ENCODE assay signal across 36 cellular contexts in genomic region chr17:50599606-50600005, GRCh38. TPM values are rescaled to one million over a fixed set of nuclear protein-coding genes. Genes with fewer than 3 reads are reported as not detected.
"Had no signal": no experiment of that assay in that cellular context is flagged by ENCODE, and none has a peak within 500 bp of the region (broad histone marks: within the 10 kb centered on the region; RNA-seq: fewer than 3 reads in every experiment).

No MANE protein-coding gene starts in this region.

- H3K27me3 ChIP-seq: adrenal gland, ascending aorta, body of pancreas, breast epithelium, cardiac muscle cell had no signal

- H3K4me3 ChIP-seq: adrenal gland, ascending aorta, body of pancreas, breast epithelium, cardiac muscle cell had no signal

- H3K27ac ChIP-seq: adrenal gland, ascending aorta, body of pancreas, brain microvascular endothelial cell, breast epithelium, cardiac muscle cell had no signal

- DNase-seq: activated effector memory CD4-positive, alpha-beta T cell treated with anti-CD3 and anti-CD28 coated beads, Interleukin-2, amount 50 U/mL, for 16 hours; activated effector memory CD4-positive, alpha-beta T cell treated with Interleukin-2 at 50 U/mL for 16 hours; activated gamma-delta T cell; activated gamma-delta T cell treated with Interleukin-2 at 50 U/mL for 16 hours; activated naive CD4-positive, alpha-beta T cell; activated naive CD4-positive, alpha-beta T cell treated with anti-CD3 and anti-CD28 coated beads for 36 hours; activated naive CD4-positive, alpha-beta T cell treated with anti-CD3 and anti-CD28 coated beads, Interleukin-2, amount 10 ng/mL, durations not matched to agents 7 days and 5 days; activated naive CD4-positive, alpha-beta T cell treated with anti-CD3 and anti-CD28 coated beads, Interleukin-2, amount 50 U/mL, for 16 hours; activated naive CD4-positive, alpha-beta T cell treated with Interleukin-2 at 50 U/mL for 16 hours; activated naive CD8-positive, alpha-beta T cell treated with anti-CD3 and anti-CD28 coated beads for 36 hours; activated naive CD8-positive, alpha-beta T cell treated with anti-CD3 and anti-CD28 coated beads, Interleukin-2, amount 10 ng/mL, durations not matched to agents 7 days and 5 days; activated naive CD8-positive, alpha-beta T cell treated with anti-CD3 and anti-CD28 coated beads, Interleukin-2, amount 50 U/mL, for 24 hours; activated T-cell treated with anti-CD3 and anti-CD28 coated beads, Interleukin-2, amount 50 U/mL, for 1 hour; activated T-cell treated with anti-CD3 and anti-CD28 coated beads, Interleukin-2, amount 50 U/mL, for 24 hours; activated T-cell treated with anti-CD3 and anti-CD28 coated beads, Interleukin-2, amount 50 U/mL, for 4 hours; activated T-cell treated with anti-CD3 and anti-CD28 coated beads, Interleukin-2, amount 50 U/mL, for 48 hours; activated T-cell treated with anti-CD3 and anti-CD28 coated beads, Interleukin-2, amount 50 U/mL, for 72 hours; adrenal gland; amniotic stem cell; amygdala; anterior cingulate cortex; aorta; body of pancreas; brain microvascular endothelial cell; caudate nucleus; central memory CD4-positive, alpha-beta T cell; cerebellar nuclear complex had no signal

- H3K9me3 ChIP-seq: adrenal gland, ascending aorta, body of pancreas, breast epithelium had no signal

- ATAC-seq: activated naive CD4-positive, alpha-beta T cell treated with anti-CD3 and anti-CD28 coated beads, Interleukin-2, amount 50 U/mL, for 72 hours; activated naive CD8-positive, alpha-beta T cell treated with anti-CD3 and anti-CD28 coated beads, Interleukin-2, amount 50 U/mL, for 24 hours; activated T-cell treated with anti-CD3 and anti-CD28 coated beads, Interleukin-2, amount 50 U/mL, for 4 hours; activated T-cell treated with anti-CD3 and anti-CD28 coated beads, Interleukin-2, amount 50 U/mL, for 72 hours; activated T-helper 17 cell treated with anti-CD3 and anti-CD28 coated beads, Interleukin-2, amount 50 U/mL, for 72 hours; body of pancreas had no signal

- FAIRE-seq: astrocyte, bronchial epithelial cell had no signal

- H3K36me3 ChIP-seq: adrenal gland, ascending aorta, brain microvascular endothelial cell, breast epithelium, cardiac muscle cell had no signal

- H3K4me1 ChIP-seq: breast epithelium had no signal

RNA-seq across cellular contexts. Expression of gene ABCC3, which starts 35.1 kb away (rescaled TPM):
- total RNA-seq: activated naive CD4-positive, alpha-beta T cell treated with anti-CD3 and anti-CD28 coated beads for 36 hours; activated naive CD4-positive, alpha-beta T cell treated with anti-CD3 and anti-CD28 coated beads, Interleukin-2, amount 50 U/mL, for 72 hours; activated naive CD8-positive, alpha-beta T cell treated with anti-CD3 and anti-CD28 coated beads for 36 hours; activated T-cell treated with anti-CD3 and anti-CD28 coated beads, Interleukin-2, amount 50 U/mL, for 72 hours; activated T-helper 1 cell treated with anti-CD3 and anti-CD28 coated beads, Interleukin-12 subunit alpha, Interleukin-12 subunit beta, Interleukin-2, Interleukin-4 antibody, amounts not matched to agents 30 ng/mL and 10 ng/mL and 1 ng/mL, durations not matched to agents 14 hours and 24 hours and 36 hours; activated T-helper 2 cell treated with anti-CD3 and anti-CD28 coated beads, Interferon-gamma antibody, Interleukin-2, Interleukin-4, amounts not matched to agents 10 μg/mL and 5 μg/mL and 100 μg/mL, durations not matched to agents 14 hours and 24 hours and 36 hours; cardiac muscle cell had no signal

RNA-seq across cellular contexts. Expression of gene CACNA1G, which starts 39.1 kb away (rescaled TPM):
- total RNA-seq: activated T-helper 2 cell treated with anti-CD3 and anti-CD28 coated beads, Interferon-gamma antibody, Interleukin-2, Interleukin-4, amounts not matched to agents 10 μg/mL and 5 μg/mL and 100 μg/mL, durations not matched to agents 14 hours and 24 hours and 36 hours; bronchial epithelial cell had no signal
- polyA plus RNA-seq: aorta had no signal
